ENCODE assay signal across 8 cellular contexts in the genomic region with DNA sequence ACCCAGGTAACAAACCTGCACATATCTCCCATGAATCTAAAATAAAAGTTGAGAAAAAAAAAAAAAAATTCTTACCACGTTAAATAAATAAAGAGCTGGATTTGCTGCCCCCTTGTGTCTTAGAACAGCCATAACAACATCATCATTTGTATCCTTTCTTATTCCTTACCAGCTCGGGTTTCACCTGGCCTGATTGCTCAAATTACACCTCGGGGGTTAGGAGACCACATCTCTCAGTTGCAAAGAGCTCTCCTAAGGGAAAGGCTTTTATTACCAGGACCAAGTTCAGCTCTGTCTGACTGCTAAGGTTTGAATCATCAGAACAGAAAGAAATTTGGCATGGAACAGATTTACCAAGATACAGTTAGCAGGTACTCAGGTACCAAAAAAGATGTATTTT. TPM values are rescaled to one million over a fixed set of nuclear protein-coding genes. Genes with fewer than 3 reads are reported as not detected.
A peak's percentile ranks its signal among the peaks of the same experiment; 100 is the strongest.
DNase-seq lines count a peak whose midpoint lies in the region; ATAC-seq and TF ChIP-seq lines count a peak whose summit lies in the region.

No MANE protein-coding gene starts in this region.

- no peak overlapping the region for H3K27ac Mint-ChIP-seq in T-helper 17 cell
- no peak overlapping the region for H3K27ac Mint-ChIP-seq in effector memory CD8-positive, alpha-beta T cell

- no peak overlapping the region for H3K4me3 Mint-ChIP-seq in T-helper 17 cell
- H3K4me3 Mint-ChIP-seq in effector memory CD8-positive, alpha-beta T cell: no peak overlapping the region

- H3K9me3 Mint-ChIP-seq in effector memory CD8-positive, alpha-beta T cell: no peaks in the 10 kb centered on the region

- peaks cover 37% of the 10 kb centered on the region for H3K27me3 Mint-ChIP-seq in T-helper 17 cell
- H3K27me3 Mint-ChIP-seq in effector memory CD8-positive, alpha-beta T cell: peaks cover 6 to 10% of the 10 kb centered on the region in 2 donors

- H3K27me3 ChIP-seq in uterus: no peaks in the 10 kb centered on the region

- ATAC-seq in T-helper 17 cell: peak; percentile 73
- ATAC-seq in effector memory CD8-positive, alpha-beta T cell (replicated peaks): peak; percentile 77

- no peaks in the 10 kb centered on the region for H3K36me3 ChIP-seq in uterus

- peaks cover 0 to 6% of the 10 kb centered on the region in 2 donors for H3K4me1 ChIP-seq in uterus

- peaks cover 18% of the 10 kb centered on the region for H3K4me1 Mint-ChIP-seq in T-helper 17 cell
- H3K4me1 Mint-ChIP-seq in effector memory CD8-positive, alpha-beta T cell (ENCODE audit: low read depth in 2 of 2): no peaks in the 10 kb centered on the region

- no peak for TF ChIP-seq POLR2A in uterus (IDR thresholded peaks at IDR 0.05)

- intact Hi-C loops in uterus (cut with DNase I; ENCODE audit: low total_unique reads): no loop called here
- intact Hi-C loops in posterior vena cava (cut with DNase I): loop anchor here (10.0 kb wide), 1 partner anchor 320 kb away; the partner anchor contains the start of gene ADIPOQ (in 2 of the 2)

- H3K9me3 ChIP-seq in T-helper 17 cell (ENCODE audit: control insufficient read depth, low read length, poor library complexity, severe bottlenecking): no peaks in the 10 kb centered on the region
- H3K9me3 ChIP-seq in uterus: no peaks in the 10 kb centered on the region

- H3K27ac ChIP-seq in uterus: no peak overlapping the region

- H3K4me3 ChIP-seq in AG09309 (ENCODE audit: control insufficient read depth, low read depth, low read length) (no peak overlapping the region), uterus (no peak overlapping the region)

- TF ChIP-seq CTCF in AG09309 (IDR thresholded peaks at IDR 0.05; ENCODE audit: control insufficient read depth, insufficient read depth, low read depth, low read length, missing control alignments) (peak; percentile 64), GM13976 (IDR thresholded peaks at IDR 0.05; ENCODE audit: borderline replicate concordance, control extremely low read depth, extremely low read depth, insufficient read depth, missing control alignments) (peak; percentile 42), uterus (IDR thresholded peaks at IDR 0.05) (peak; percentile 58 to 73 (median 67))

- DNase-seq in AG09309 (ENCODE audit: low read depth) (no peak), GM13976 (ENCODE audit: low spot score) (peak; percentile 45), NCI-H2081 (lab: John Stamatoyannopoulos, UW) (peak; percentile 49 to 64), T-helper 17 cell (peak in 1 of 3 donors; percentile 14), medulla oblongata (ENCODE audit: extremely low spot score) (peak; percentile 80), uterus (peak in 1 of 2 donors; percentile 42), posterior vena cava (ENCODE audit: low spot score) (no peak)
- DNase-seq in effector memory CD8-positive, alpha-beta T cell: peak; percentile 37 to 51 (median 48)

- peaks cover 2% of the 10 kb centered on the region for H3K36me3 Mint-ChIP-seq in T-helper 17 cell (ENCODE audit: low read depth)
- H3K36me3 Mint-ChIP-seq in effector memory CD8-positive, alpha-beta T cell (ENCODE audit: insufficient read depth): no peaks in the 10 kb centered on the region

- in situ Hi-C loops in GM13976 (cut with MboI; ENCODE audit: low sequenced_read_pairs, unreplicated experiment): loop anchor here (10.0 kb wide), 1 partner anchor 320 kb away; the partner anchor contains the start of gene ADIPOQ

RNA-seq across cellular contexts. Expression of gene RPL39L, which starts 25.8 kb away (rescaled TPM):
- total RNA-seq in T-helper 17 cell: 1 to 10 TPM; 2.2 to 5.8 TPM
- total RNA-seq in uterus: 100 to 1,000 TPM in 1 of 4 donors, 10 to 100 TPM in 1, 1 to 10 TPM in 2; 3.5 to 145 (median 10.1) TPM
- 1 to 10 TPM; 5.8 to 9.4 TPM for total RNA-seq in posterior vena cava

RNA-seq across cellular contexts. Expression of gene RTP1, which starts 32.1 kb away (rescaled TPM):
- total RNA-seq in T-helper 17 cell (not detected), uterus (not detected), posterior vena cava (not detected)

Comparison
In these comparisons a context has a peak if more than half of its experiments do, and no peak if none do; other contexts are left out.
1. DNase-seq: peak in GM13976 (single experiment), NCI-H2081 (2 of 2), effector memory CD8-positive, alpha-beta T cell (3 of 3) and medulla oblongata (single experiment); none in AG09309 (single experiment) and posterior vena cava (single experiment).
2. Peak in every context shown above with its lines, with median percentiles within 50 percentile points of each other: CTCF ChIP-seq.